In the genomic region with DNA sequence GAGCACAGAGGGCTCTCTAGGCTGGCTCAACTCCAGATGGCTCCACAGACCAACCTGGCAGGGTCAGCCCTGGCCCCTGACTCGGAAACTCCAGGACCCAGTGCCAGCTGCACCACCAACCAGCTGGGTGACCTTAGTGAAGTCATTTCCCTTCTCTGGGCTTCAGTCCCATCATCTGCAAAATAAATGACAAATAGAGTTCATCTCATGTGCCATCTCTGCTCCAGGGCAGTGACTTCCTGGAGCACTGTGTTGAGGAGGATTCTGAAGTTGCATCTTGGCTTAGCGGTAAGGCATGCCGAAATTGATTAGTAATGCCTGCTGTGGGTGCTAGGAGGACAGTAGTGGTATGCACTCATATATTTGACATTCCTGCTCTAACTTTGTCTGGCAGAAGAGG, we compare ENCODE assay signal across 24 cellular contexts. TPM values are rescaled to one million over a fixed set of nuclear protein-coding genes. Genes with fewer than 3 reads are reported as not detected.
DNase-seq lines count a peak whose midpoint lies in the region; ATAC-seq and TF ChIP-seq lines count a peak whose summit lies in the region.
"Had no signal": no experiment of that assay in that cellular context is flagged by ENCODE, and none has a peak within 500 bp of the region (broad histone marks: within the 10 kb centered on the region; RNA-seq: fewer than 3 reads in every experiment).

No MANE protein-coding gene starts in this region.

- H3K9me3 ChIP-seq in CD8-positive, alpha-beta T cell (ENCODE audit: low read length): no peaks in the 10 kb centered on the region
- H3K9me3 ChIP-seq in KOPT-K1 (ENCODE audit: insufficient read depth, low read length, poor library complexity, severe bottlenecking): no peaks in the 10 kb centered on the region
- H3K9me3 ChIP-seq: esophagus muscularis mucosa, gastroesophageal sphincter, thyroid gland had no signal

- H3K4me1 ChIP-seq in CD8-positive, alpha-beta T cell (ENCODE audit: insufficient read depth, low read length): peaks cover 76% of the 10 kb centered on the region

- no peaks in the 10 kb centered on the region for H3K9me3 Mint-ChIP-seq in CD8-positive, alpha-beta T cell
- no peaks in the 10 kb centered on the region for H3K9me3 Mint-ChIP-seq in activated naive CD8-positive, alpha-beta T cell treated with anti-CD3 and anti-CD28 coated beads, Interleukin-2, amount 50 U/mL, for 24 hours
- H3K9me3 Mint-ChIP-seq in natural killer cell treated with Interleukin-12 subunit alpha and Interleukin-12 subunit beta and Interleukin-15 and Interleukin-18, amount 100 ng/mL, for 72 hours: no peaks in the 10 kb centered on the region
- H3K9me3 Mint-ChIP-seq: GM23338; mesothelial cell of epicardium; T-helper 2 cell treated with Interferon-gamma antibody and Interleukin-4, amounts not matched to agents 5 μg/mL and 100 μg/mL, for 36 hours; WTC11 had no signal

- intact Hi-C loops in CD8-positive, alpha-beta T cell (cut with DNase I, micrococcal nuclease): no loop called here

- no peak overlapping the region for H3K4me3 Mint-ChIP-seq in CD8-positive, alpha-beta T cell
- peak overlapping the region; percentile 58 for H3K4me3 Mint-ChIP-seq in activated naive CD8-positive, alpha-beta T cell treated with anti-CD3 and anti-CD28 coated beads, Interleukin-2, amount 50 U/mL, for 24 hours
- H3K4me3 Mint-ChIP-seq in natural killer cell treated with Interleukin-12 subunit alpha and Interleukin-12 subunit beta and Interleukin-15 and Interleukin-18, amount 100 ng/mL, for 72 hours: peak overlapping the region; percentile 57
- H3K4me3 Mint-ChIP-seq: activated CD8-positive, alpha-beta memory T cell treated with anti-CD3 and anti-CD28 coated beads, Interleukin-2, amount 10 ng/mL, durations not matched to agents 7 days and 5 days; GM23338; mesothelial cell of epicardium; T-helper 2 cell treated with Interferon-gamma antibody and Interleukin-4, amounts not matched to agents 5 μg/mL and 100 μg/mL, for 36 hours; WTC11 had no signal

- H3K27ac Mint-ChIP-seq in CD8-positive, alpha-beta T cell: peak overlapping the region; percentile 89
- H3K27ac Mint-ChIP-seq in activated naive CD8-positive, alpha-beta T cell treated with anti-CD3 and anti-CD28 coated beads, Interleukin-2, amount 50 U/mL, for 24 hours: peak overlapping the region; percentile 7
- H3K27ac Mint-ChIP-seq in natural killer cell treated with Interleukin-12 subunit alpha and Interleukin-12 subunit beta and Interleukin-15 and Interleukin-18, amount 100 ng/mL, for 72 hours: peak overlapping the region; percentile 72 to 73
- H3K27ac Mint-ChIP-seq: GM23338; mesothelial cell of epicardium; T-helper 2 cell treated with Interferon-gamma antibody and Interleukin-4, amounts not matched to agents 5 μg/mL and 100 μg/mL, for 36 hours; WTC11 had no signal

- peaks cover 4% of the 10 kb centered on the region for H3K36me3 Mint-ChIP-seq in CD8-positive, alpha-beta T cell
- H3K36me3 Mint-ChIP-seq in activated naive CD8-positive, alpha-beta T cell treated with anti-CD3 and anti-CD28 coated beads, Interleukin-2, amount 50 U/mL, for 24 hours (ENCODE audit: low read depth): no peaks in the 10 kb centered on the region
- H3K36me3 Mint-ChIP-seq in natural killer cell treated with Interleukin-12 subunit alpha and Interleukin-12 subunit beta and Interleukin-15 and Interleukin-18, amount 100 ng/mL, for 72 hours: no peaks in the 10 kb centered on the region
- H3K36me3 Mint-ChIP-seq: activated CD8-positive, alpha-beta memory T cell treated with anti-CD3 and anti-CD28 coated beads, Interleukin-2, amount 10 ng/mL, durations not matched to agents 7 days and 5 days; mesothelial cell of epicardium; WTC11 had no signal

- H3K4me3 ChIP-seq in CD8-positive, alpha-beta T cell (ENCODE audit: low read depth, low read length): no peak overlapping the region
- H3K4me3 ChIP-seq: esophagus muscularis mucosa, gastroesophageal sphincter, GM23338, thyroid gland had no signal

- no peaks in the 10 kb centered on the region for H3K36me3 ChIP-seq in CD8-positive, alpha-beta T cell (ENCODE audit: insufficient read depth, low read length)
- peaks cover 79% of the 10 kb centered on the region for H3K36me3 ChIP-seq in KOPT-K1 (ENCODE audit: insufficient read depth, low read length)
- H3K36me3 ChIP-seq: esophagus muscularis mucosa, gastroesophageal sphincter, thyroid gland had no signal

- H3K27me3 ChIP-seq in CD8-positive, alpha-beta T cell (ENCODE audit: insufficient read depth, low read length): no peaks in the 10 kb centered on the region
- H3K27me3 ChIP-seq: thyroid gland had no signal

- no peak for DNase-seq in CD8-positive, alpha-beta T cell
- no peak for DNase-seq in activated naive CD8-positive, alpha-beta T cell treated with anti-CD3 and anti-CD28 coated beads, Interleukin-2, amount 50 U/mL, for 24 hours
- DNase-seq in natural killer cell treated with Interleukin-12 subunit alpha and Interleukin-12 subunit beta and Interleukin-15 and Interleukin-18, amount 100 ng/mL, for 72 hours (ENCODE audit: low spot score): no peak
- DNase-seq in midbrain (lab: John Stamatoyannopoulos, UW): no peak
- DNase-seq in medulla oblongata (ENCODE audit: extremely low spot score): no peak
- DNase-seq: activated CD8-positive, alpha-beta memory T cell treated with anti-CD3 and anti-CD28 coated beads, Interleukin-2, amount 10 ng/mL, durations not matched to agents 7 days and 5 days; activated effector memory CD4-positive, alpha-beta T cell treated with anti-CD3 and anti-CD28 coated beads, Interleukin-2, amount 50 U/mL, for 16 hours; anterior cingulate cortex; caudate nucleus; left colon; NCI-H1436; NCI-H2171 treated with DMSO at 0.1 percent for 48 hours; NCI-H69; OCI-M1; SIG-M5 had no signal

- CTCF ChIA-PET in CD8-positive, alpha-beta T cell (lab: Charles Lee): interaction anchor here (1.1 to 2.6 kb wide), 2 partner anchors 10 to 11 kb away, joined by 4 to 28 read pairs; no protein-coding TSS in a partner anchor

- no peak for TF ChIP-seq CTCF in CD8-positive, alpha-beta T cell (IDR thresholded peaks at IDR 0.05)

- H3K4me1 Mint-ChIP-seq in CD8-positive, alpha-beta T cell (ENCODE audit: low read depth): peaks cover 88% of the 10 kb centered on the region
- H3K4me1 Mint-ChIP-seq in activated naive CD8-positive, alpha-beta T cell treated with anti-CD3 and anti-CD28 coated beads, Interleukin-2, amount 50 U/mL, for 24 hours: peaks cover 82% of the 10 kb centered on the region
- H3K4me1 Mint-ChIP-seq in natural killer cell treated with Interleukin-12 subunit alpha and Interleukin-12 subunit beta and Interleukin-15 and Interleukin-18, amount 100 ng/mL, for 72 hours (ENCODE audit: low read depth in 2 of 2): peaks cover 39 to 46% of the 10 kb centered on the region in 2 donors

- POLR2A ChIA-PET in CD8-positive, alpha-beta T cell (lab: Charles Lee): no interaction called here

- H3K27me3 Mint-ChIP-seq in CD8-positive, alpha-beta T cell (ENCODE audit: low read depth): no peaks in the 10 kb centered on the region
- H3K27me3 Mint-ChIP-seq in activated naive CD8-positive, alpha-beta T cell treated with anti-CD3 and anti-CD28 coated beads, Interleukin-2, amount 50 U/mL, for 24 hours: no peaks in the 10 kb centered on the region
- H3K27me3 Mint-ChIP-seq in natural killer cell treated with Interleukin-12 subunit alpha and Interleukin-12 subunit beta and Interleukin-15 and Interleukin-18, amount 100 ng/mL, for 72 hours: peaks cover 0 to 4% of the 10 kb centered on the region in 2 donors
- H3K27me3 Mint-ChIP-seq: activated CD8-positive, alpha-beta memory T cell treated with anti-CD3 and anti-CD28 coated beads, Interleukin-2, amount 10 ng/mL, durations not matched to agents 7 days and 5 days had no signal

- no peak for ATAC-seq in CD8-positive, alpha-beta T cell
- ATAC-seq in activated naive CD8-positive, alpha-beta T cell treated with anti-CD3 and anti-CD28 coated beads, Interleukin-2, amount 50 U/mL, for 24 hours: no peak
- no peak for ATAC-seq in natural killer cell treated with Interleukin-12 subunit alpha and Interleukin-12 subunit beta and Interleukin-15 and Interleukin-18, amount 100 ng/mL, for 72 hours
- ATAC-seq in HG02610 (IDR thresholded peaks at IDR 0.05; ENCODE audit: unreplicated experiment): no peak
- ATAC-seq: activated CD8-positive, alpha-beta memory T cell treated with anti-CD3 and anti-CD28 coated beads, Interleukin-2, amount 10 ng/mL, durations not matched to agents 7 days and 5 days; gastroesophageal sphincter; left colon had no signal

- no peak overlapping the region for H3K27ac ChIP-seq in CD8-positive, alpha-beta T cell (ENCODE audit: low read depth, low read length)
- peak overlapping the region; percentile 78 for H3K27ac ChIP-seq in KOPT-K1 (ENCODE audit: low read depth, low read length, poor library complexity, severe bottlenecking)
- H3K27ac ChIP-seq: esophagus muscularis mucosa, gastroesophageal sphincter had no signal

RNA-seq across cellular contexts. Expression of a gene that starts 31.5 kb away (rescaled TPM):
- 1 to 10 TPM; 4.6 to 4.7 TPM for total RNA-seq in CD8-positive, alpha-beta T cell
- total RNA-seq in natural killer cell treated with Interleukin-12 subunit alpha and Interleukin-12 subunit beta and Interleukin-15 and Interleukin-18, amount 100 ng/mL, for 72 hours: 1 to 10 TPM in 1 of 2 donors, not detected in 1; 1.2 TPM

RNA-seq across cellular contexts. Expression of a gene that starts 47.5 kb away (rescaled TPM):
- 1 to 10 TPM; 2.3 to 2.8 TPM for total RNA-seq in CD8-positive, alpha-beta T cell
- not detected for total RNA-seq in natural killer cell treated with Interleukin-12 subunit alpha and Interleukin-12 subunit beta and Interleukin-15 and Interleukin-18, amount 100 ng/mL, for 72 hours
- total RNA-seq: activated CD8-positive, alpha-beta memory T cell treated with anti-CD3 and anti-CD28 coated beads, Interleukin-2, amount 10 ng/mL, durations not matched to agents 7 days and 5 days had no signal

Comparison
In these comparisons a context has a peak if more than half of its experiments do, and no peak if none do; other contexts are left out.
1. H3K27ac Mint-ChIP-seq: peak in every context shown above with its lines; median percentile 89 in CD8-positive, alpha-beta T cell; 72 in natural killer cell treated with Interleukin-12 subunit alpha and Interleukin-12 subunit beta and Interleukin-15 and Interleukin-18, amount 100 ng/mL, for 72 hours; 7 in activated naive CD8-positive, alpha-beta T cell treated with anti-CD3 and anti-CD28 coated beads, Interleukin-2, amount 50 U/mL, for 24 hours.